Comparison of ENCODE assay signal across 1 cellular context in the genomic region with DNA sequence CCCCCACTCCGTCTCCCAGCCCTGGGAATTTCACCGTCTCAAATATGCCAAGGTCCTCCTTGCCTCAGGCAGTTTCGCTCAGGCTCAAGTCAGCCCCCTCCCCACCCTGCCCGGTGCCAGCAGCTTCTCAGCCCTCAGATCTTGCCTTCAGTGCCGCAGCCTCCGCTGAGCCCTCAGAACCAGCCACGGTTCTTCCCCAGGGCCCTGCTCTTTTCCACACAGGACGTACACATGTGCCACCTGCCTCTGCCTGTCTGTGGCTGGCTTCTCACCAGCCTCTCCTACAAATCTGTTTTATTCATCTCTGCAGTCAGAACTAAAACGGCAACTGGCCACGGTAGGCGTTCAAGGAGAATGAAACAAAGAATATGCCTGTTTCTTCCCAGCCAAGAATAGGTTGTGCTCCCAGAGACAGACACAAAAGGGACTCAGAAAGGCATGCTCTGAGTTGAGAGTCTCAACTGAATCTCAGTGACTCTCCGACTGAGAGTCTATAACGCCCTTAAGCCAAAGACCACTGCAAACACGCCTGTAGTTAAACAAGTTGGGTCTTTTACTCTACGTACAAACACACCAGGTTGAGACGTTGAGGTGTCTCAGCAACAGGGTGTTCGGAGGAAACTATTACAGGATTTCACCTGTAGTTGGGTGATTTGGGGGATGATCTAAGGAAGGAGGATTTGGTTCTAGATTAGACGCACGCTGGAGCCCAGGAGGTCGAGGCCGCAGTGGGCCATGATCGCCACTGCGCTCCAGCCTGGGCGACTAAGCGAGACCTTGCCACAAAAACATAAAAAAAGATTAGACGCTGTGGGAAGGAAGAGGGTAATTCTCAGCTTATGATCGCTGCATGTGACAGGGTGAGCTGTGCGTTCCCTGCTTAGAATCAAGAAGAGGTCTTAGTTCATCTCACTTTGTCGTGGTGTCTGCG.
TF ChIP-seq lines count a peak whose summit lies in the region.

No MANE protein-coding gene starts in this region.

TF ChIP-seq in K562, 482 proteins besides CTCF, POLR2A, EP300 and RAD21 (continued from another document and continues in another):
- TF ChIP-seq, protein P1, sequence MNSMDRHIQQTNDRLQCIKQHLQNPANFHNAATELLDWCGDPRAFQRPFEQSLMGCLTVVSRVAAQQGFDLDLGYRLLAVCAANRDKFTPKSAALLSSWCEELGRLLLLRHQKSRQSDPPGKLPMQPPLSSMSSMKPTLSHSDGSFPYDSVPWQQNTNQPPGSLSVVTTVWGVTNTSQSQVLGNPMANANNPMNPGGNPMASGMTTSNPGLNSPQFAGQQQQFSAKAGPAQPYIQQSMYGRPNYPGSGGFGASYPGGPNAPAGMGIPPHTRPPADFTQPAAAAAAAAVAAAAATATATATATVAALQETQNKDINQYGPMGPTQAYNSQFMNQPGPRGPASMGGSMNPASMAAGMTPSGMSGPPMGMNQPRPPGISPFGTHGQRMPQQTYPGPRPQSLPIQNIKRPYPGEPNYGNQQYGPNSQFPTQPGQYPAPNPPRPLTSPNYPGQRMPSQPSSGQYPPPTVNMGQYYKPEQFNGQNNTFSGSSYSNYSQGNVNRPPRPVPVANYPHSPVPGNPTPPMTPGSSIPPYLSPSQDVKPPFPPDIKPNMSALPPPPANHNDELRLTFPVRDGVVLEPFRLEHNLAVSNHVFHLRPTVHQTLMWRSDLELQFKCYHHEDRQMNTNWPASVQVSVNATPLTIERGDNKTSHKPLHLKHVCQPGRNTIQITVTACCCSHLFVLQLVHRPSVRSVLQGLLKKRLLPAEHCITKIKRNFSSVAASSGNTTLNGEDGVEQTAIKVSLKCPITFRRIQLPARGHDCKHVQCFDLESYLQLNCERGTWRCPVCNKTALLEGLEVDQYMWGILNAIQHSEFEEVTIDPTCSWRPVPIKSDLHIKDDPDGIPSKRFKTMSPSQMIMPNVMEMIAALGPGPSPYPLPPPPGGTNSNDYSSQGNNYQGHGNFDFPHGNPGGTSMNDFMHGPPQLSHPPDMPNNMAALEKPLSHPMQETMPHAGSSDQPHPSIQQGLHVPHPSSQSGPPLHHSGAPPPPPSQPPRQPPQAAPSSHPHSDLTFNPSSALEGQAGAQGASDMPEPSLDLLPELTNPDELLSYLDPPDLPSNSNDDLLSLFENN (IDR thresholded peaks at IDR 0.05; ENCODE audit: low read depth in 2 of 2, low read length in 2 of 2), result no peak
- TF ChIP-seq, protein P2, sequence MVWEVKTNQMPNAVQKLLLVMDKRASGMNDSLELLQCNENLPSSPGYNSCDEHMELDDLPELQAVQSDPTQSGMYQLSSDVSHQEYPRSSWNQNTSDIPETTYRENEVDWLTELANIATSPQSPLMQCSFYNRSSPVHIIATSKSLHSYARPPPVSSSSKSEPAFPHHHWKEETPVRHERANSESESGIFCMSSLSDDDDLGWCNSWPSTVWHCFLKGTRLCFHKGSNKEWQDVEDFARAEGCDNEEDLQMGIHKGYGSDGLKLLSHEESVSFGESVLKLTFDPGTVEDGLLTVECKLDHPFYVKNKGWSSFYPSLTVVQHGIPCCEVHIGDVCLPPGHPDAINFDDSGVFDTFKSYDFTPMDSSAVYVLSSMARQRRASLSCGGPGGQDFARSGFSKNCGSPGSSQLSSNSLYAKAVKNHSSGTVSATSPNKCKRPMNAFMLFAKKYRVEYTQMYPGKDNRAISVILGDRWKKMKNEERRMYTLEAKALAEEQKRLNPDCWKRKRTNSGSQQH (CRISPR knock-in tag; IDR thresholded peaks at IDR 0.05), result 0 out of 2 replicates have a peak, but pooled peaks have one; percentile 14
- TF ChIP-seq ZNF263 (CRISPR knock-in tag; IDR thresholded peaks at IDR 0.05; ENCODE audit: borderline replicate concordance) (no peak), POLR2AphosphoS5 (IDR thresholded peaks at IDR 0.05; ENCODE audit: control insufficient read depth, insufficient read depth, low read depth, low read length) (no peak), HDGF (IDR thresholded peaks at IDR 0.05) (0 out of 2 replicates have a peak, but pooled peaks have one; percentile 39), MAZ (CRISPR knock-in tag; conservative IDR thresholded peaks at IDR 0.05 in 1 of 2, IDR thresholded peaks at IDR 0.05 in 1 of 2) (no peak), ETV6 (IDR thresholded peaks at IDR 0.05; ENCODE audit: borderline replicate concordance in 1 of 2, low read depth in 2 of 2, low read length in 1 of 2) (no peak), ETV6 (CRISPR knock-in tag; IDR thresholded peaks at IDR 0.05; ENCODE audit: borderline replicate concordance) (no peak), ZNF589 (CRISPR knock-in tag; IDR thresholded peaks at IDR 0.05; ENCODE audit: low read depth) (no peak), L3MBTL2 (IDR thresholded peaks at IDR 0.05) (peak; percentile 35), LCOR (CRISPR knock-in tag; IDR thresholded peaks at IDR 0.05) (peak; percentile 36; the same call in 1 of the 2 replicates), FOXA1 (IDR thresholded peaks at IDR 0.05; ENCODE audit: borderline replicate concordance) (no peak), PML (IDR thresholded peaks at IDR 0.05; ENCODE audit: low read length) (no peak), SP1 (CRISPR knock-in tag; IDR thresholded peaks at IDR 0.05) (no peak), ZBTB7A (IDR thresholded peaks at IDR 0.05; ENCODE audit: borderline replicate concordance, control insufficient read depth, low read depth, low read length) (no peak; the same call in 1 of the 2 replicates), ZNF165 (CRISPR knock-in tag; IDR thresholded peaks at IDR 0.05; ENCODE audit: borderline replicate concordance) (0 out of 2 replicates have a peak, but pooled peaks have one; percentile 42), KAT2B (IDR thresholded peaks at IDR 0.05; ENCODE audit: low read depth, low read length) (no peak), PTTG1 (tag; IDR thresholded peaks at IDR 0.05; ENCODE audit: low read depth) (no peak), SNRNP70 (optimal IDR thresholded peaks at IDR 0.05; ENCODE audit: low read depth, low read length) (no peak), RBM15 (IDR thresholded peaks at IDR 0.05; ENCODE audit: insufficient read depth, low read length) (no peak), U2AF1 (optimal IDR thresholded peaks at IDR 0.05; ENCODE audit: low read depth, low read length) (no peak), KLF13 (tag; IDR thresholded peaks at IDR 0.05; ENCODE audit: borderline replicate concordance, low read depth) (no peak), NCOR1 (IDR thresholded peaks at IDR 0.05) (no peak), TRIM24 (IDR thresholded peaks at IDR 0.05) (no peak), CREBBP (IDR thresholded peaks at IDR 0.05; ENCODE audit: low read depth, low read length) (no peak), CXXC5 (CRISPR knock-in tag; IDR thresholded peaks at IDR 0.05) (no peak; the same call in 1 of the 2 replicates), COPS2 (conservative IDR thresholded peaks at IDR 0.05) (no peak), YY1 (IDR thresholded peaks at IDR 0.05; ENCODE audit: borderline replicate concordance in 1 of 3, control insufficient read depth in 1 of 3, extremely low read depth in 1 of 3, insufficient read depth in 3 of 3, insufficient read length in 1 of 3, insufficient replicate concordance in 2 of 3, low read depth in 1 of 3, low read length in 2 of 3) (no peak)
- TF ChIP-seq, protein P3, sequence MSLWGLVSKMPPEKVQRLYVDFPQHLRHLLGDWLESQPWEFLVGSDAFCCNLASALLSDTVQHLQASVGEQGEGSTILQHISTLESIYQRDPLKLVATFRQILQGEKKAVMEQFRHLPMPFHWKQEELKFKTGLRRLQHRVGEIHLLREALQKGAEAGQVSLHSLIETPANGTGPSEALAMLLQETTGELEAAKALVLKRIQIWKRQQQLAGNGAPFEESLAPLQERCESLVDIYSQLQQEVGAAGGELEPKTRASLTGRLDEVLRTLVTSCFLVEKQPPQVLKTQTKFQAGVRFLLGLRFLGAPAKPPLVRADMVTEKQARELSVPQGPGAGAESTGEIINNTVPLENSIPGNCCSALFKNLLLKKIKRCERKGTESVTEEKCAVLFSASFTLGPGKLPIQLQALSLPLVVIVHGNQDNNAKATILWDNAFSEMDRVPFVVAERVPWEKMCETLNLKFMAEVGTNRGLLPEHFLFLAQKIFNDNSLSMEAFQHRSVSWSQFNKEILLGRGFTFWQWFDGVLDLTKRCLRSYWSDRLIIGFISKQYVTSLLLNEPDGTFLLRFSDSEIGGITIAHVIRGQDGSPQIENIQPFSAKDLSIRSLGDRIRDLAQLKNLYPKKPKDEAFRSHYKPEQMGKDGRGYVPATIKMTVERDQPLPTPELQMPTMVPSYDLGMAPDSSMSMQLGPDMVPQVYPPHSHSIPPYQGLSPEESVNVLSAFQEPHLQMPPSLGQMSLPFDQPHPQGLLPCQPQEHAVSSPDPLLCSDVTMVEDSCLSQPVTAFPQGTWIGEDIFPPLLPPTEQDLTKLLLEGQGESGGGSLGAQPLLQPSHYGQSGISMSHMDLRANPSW (CRISPR knock-in tag; IDR thresholded peaks at IDR 0.05), result no peak
- TF ChIP-seq, protein P4, sequence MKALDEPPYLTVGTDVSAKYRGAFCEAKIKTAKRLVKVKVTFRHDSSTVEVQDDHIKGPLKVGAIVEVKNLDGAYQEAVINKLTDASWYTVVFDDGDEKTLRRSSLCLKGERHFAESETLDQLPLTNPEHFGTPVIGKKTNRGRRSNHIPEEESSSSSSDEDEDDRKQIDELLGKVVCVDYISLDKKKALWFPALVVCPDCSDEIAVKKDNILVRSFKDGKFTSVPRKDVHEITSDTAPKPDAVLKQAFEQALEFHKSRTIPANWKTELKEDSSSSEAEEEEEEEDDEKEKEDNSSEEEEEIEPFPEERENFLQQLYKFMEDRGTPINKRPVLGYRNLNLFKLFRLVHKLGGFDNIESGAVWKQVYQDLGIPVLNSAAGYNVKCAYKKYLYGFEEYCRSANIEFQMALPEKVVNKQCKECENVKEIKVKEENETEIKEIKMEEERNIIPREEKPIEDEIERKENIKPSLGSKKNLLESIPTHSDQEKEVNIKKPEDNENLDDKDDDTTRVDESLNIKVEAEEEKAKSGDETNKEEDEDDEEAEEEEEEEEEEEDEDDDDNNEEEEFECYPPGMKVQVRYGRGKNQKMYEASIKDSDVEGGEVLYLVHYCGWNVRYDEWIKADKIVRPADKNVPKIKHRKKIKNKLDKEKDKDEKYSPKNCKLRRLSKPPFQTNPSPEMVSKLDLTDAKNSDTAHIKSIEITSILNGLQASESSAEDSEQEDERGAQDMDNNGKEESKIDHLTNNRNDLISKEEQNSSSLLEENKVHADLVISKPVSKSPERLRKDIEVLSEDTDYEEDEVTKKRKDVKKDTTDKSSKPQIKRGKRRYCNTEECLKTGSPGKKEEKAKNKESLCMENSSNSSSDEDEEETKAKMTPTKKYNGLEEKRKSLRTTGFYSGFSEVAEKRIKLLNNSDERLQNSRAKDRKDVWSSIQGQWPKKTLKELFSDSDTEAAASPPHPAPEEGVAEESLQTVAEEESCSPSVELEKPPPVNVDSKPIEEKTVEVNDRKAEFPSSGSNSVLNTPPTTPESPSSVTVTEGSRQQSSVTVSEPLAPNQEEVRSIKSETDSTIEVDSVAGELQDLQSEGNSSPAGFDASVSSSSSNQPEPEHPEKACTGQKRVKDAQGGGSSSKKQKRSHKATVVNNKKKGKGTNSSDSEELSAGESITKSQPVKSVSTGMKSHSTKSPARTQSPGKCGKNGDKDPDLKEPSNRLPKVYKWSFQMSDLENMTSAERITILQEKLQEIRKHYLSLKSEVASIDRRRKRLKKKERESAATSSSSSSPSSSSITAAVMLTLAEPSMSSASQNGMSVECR (CRISPR knock-in tag; IDR thresholded peaks at IDR 0.05), result peak; percentile 35; the same call in 1 of the 2 replicates
- TF ChIP-seq, protein P5, sequence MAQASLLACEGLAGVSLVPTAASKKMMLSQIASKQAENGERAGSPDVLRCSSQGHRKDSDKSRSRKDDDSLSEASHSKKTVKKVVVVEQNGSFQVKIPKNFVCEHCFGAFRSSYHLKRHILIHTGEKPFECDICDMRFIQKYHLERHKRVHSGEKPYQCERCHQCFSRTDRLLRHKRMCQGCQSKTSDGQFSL (CRISPR knock-in tag; IDR thresholded peaks at IDR 0.05), result no peak
- TF ChIP-seq, protein P5 (tag; IDR thresholded peaks at IDR 0.05), result no peak
- TF ChIP-seq, protein P6, sequence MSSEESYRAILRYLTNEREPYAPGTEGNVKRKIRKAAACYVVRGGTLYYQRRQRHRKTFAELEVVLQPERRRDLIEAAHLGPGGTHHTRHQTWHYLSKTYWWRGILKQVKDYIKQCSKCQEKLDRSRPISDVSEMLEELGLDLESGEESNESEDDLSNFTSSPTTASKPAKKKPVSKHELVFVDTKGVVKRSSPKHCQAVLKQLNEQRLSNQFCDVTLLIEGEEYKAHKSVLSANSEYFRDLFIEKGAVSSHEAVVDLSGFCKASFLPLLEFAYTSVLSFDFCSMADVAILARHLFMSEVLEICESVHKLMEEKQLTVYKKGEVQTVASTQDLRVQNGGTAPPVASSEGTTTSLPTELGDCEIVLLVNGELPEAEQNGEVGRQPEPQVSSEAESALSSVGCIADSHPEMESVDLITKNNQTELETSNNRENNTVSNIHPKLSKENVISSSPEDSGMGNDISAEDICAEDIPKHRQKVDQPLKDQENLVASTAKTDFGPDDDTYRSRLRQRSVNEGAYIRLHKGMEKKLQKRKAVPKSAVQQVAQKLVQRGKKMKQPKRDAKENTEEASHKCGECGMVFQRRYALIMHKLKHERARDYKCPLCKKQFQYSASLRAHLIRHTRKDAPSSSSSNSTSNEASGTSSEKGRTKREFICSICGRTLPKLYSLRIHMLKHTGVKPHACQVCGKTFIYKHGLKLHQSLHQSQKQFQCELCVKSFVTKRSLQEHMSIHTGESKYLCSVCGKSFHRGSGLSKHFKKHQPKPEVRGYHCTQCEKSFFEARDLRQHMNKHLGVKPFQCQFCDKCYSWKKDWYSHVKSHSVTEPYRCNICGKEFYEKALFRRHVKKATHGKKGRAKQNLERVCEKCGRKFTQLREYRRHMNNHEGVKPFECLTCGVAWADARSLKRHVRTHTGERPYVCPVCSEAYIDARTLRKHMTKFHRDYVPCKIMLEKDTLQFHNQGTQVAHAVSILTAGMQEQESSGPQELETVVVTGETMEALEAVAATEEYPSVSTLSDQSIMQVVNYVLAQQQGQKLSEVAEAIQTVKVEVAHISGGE (CRISPR knock-in tag; IDR thresholded peaks at IDR 0.05), result no peak
- TF ChIP-seq, protein P7, sequence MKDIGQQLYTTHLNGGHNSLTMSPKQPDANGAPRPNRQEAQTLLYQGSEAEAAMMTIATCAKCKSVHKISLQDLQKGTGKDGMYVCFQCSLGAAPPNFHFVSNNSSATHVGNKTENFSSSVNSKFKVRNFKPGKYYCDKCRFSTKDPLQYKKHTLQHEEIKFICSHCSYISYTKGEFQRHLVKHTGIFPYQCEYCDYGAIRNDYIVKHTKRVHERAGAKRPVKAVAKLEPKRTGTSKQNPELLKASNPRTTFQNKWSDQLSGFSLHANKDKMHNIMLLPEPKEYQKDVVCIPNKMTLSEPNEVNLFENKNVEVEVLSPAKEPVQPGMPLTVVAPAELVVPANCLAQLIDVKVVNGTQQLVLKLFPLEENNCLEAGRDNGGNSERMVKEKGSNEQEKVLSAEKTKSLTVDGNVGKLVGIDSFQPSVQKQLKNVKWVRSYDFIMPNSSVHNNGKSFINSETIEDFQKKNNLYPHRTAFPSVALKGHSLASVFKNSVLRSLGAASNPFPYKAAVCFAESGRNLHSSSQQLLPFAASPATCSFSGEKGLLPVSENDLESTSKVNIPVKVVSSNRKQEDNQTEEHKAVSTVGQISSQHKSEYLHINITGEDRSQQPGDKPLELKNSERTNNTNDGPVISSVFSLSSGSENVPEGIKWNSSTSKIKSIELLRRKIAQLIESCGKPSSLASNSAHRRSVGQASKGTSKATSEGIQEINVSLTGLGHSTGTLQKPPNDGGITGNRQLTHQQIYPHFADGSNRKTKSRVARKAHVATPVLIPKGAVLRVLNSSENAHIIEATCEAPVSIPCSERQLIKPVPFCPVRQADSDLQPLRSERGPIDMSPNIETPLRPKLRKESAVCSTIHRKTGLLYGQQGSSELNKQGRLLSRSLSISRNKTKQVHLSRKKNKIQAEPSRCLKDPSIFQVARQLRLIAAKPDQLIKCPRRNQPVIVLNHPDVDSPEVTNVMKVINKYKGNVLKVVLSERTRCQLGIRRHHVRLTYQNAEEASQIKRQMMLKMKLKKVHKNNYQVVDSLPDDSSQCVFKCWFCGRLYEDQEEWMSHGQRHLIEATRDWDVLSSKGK (CRISPR knock-in tag; IDR thresholded peaks at IDR 0.05), result no peak
